14 cellular contexts compared by ENCODE assay signal in the genomic region with DNA sequence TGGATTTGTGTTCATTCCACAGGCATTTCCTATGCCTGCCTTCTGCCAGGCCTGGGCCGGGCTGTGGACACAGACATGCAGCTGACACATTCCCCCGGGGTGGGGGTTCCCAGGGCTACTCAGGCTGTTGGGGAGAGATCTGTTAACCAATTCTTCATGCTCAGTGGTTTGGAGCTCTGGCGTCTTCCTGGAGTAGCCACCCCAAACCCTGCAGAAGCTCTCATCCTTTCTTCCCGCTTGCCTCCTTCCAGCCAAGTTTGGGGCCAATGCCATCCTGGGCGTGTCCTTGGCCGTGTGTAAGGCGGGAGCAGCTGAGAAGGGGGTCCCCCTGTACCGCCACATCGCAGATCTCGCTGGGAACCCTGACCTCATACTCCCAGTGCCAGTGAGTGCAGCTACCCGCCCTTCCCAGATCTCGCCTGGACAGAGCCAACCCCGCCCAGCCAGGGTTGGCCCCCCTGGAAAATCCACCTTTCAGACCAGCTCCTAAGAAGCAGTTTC. TPM values are rescaled to one million over a fixed set of nuclear protein-coding genes. Genes with fewer than 3 reads are reported as not detected.
DNase-seq lines count a peak whose midpoint lies in the region; ATAC-seq and TF ChIP-seq lines count a peak whose summit lies in the region.
"Had no signal": no experiment of that assay in that cellular context is flagged by ENCODE, and none has a peak within 500 bp of the region (broad histone marks: within the 10 kb centered on the region; RNA-seq: fewer than 3 reads in every experiment).

No MANE protein-coding gene starts in this region.

- TF ChIP-seq CTCF in glutamatergic neuron (IDR thresholded peaks at IDR 0.05; ENCODE audit: partially characterized antibody, unreplicated experiment) = no peak

- H3K4me1 ChIP-seq in adipocyte (ENCODE audit: control insufficient read depth, insufficient read depth, low read length) = peaks cover 27% of the 10 kb centered on the region
- H3K4me1 ChIP-seq: colonic mucosa had no signal

- H3K27me3 ChIP-seq in H7 (ENCODE audit: control insufficient read depth, insufficient read depth, low read length) (no peaks in the 10 kb centered on the region), adipocyte (replicated peaks; ENCODE audit: control insufficient read depth, insufficient read depth, low read length) (no peaks in the 10 kb centered on the region)
- H3K27me3 ChIP-seq: colonic mucosa, heart right ventricle had no signal

- H3K36me3 ChIP-seq in H7 (replicated peaks; ENCODE audit: control insufficient read depth, insufficient read depth, low read length) (no peaks in the 10 kb centered on the region; the same call in 1 of the 2 replicates), adipocyte (ENCODE audit: control insufficient read depth, insufficient read depth, low read length, severe bottlenecking) (no peaks in the 10 kb centered on the region)
- H3K36me3 ChIP-seq: colonic mucosa had no signal

- ATAC-seq in HG02759 (IDR thresholded peaks at IDR 0.05; ENCODE audit: unreplicated experiment) = no peak
- ATAC-seq: heart right ventricle had no signal

- H3K27ac Mint-ChIP-seq in glutamatergic neuron (ENCODE audit: unreplicated experiment) = peak overlapping the region; percentile 4
- H3K27ac Mint-ChIP-seq: memory B cell had no signal

- H3K4me3 ChIP-seq in H7 (ENCODE audit: insufficient read depth, low read depth, low read length) = no peak overlapping the region
- H3K4me3 ChIP-seq in adipocyte (ENCODE audit: low read length) = no peak overlapping the region
- H3K4me3 ChIP-seq: colonic mucosa had no signal

- H3K9me3 Mint-ChIP-seq in glutamatergic neuron (ENCODE audit: unreplicated experiment) = peaks cover 14% of the 10 kb centered on the region
- H3K9me3 Mint-ChIP-seq: memory B cell had no signal

- H3K36me3 Mint-ChIP-seq in glutamatergic neuron (ENCODE audit: unreplicated experiment) = no peaks in the 10 kb centered on the region
- H3K36me3 Mint-ChIP-seq: memory B cell had no signal

- H3K4me3 Mint-ChIP-seq in glutamatergic neuron (ENCODE audit: unreplicated experiment) = peak overlapping the region; percentile 35
- H3K4me3 Mint-ChIP-seq: memory B cell had no signal

- H3K9ac ChIP-seq in adipocyte (ENCODE audit: low read length) = no peak overlapping the region

- DNase-seq in H7 (peak; percentile 36), adipocyte (ENCODE audit: low read depth) (peak; percentile 65), glutamatergic neuron (no peak), stromal cell of bone marrow (ENCODE audit: low read depth) (peak; percentile 78), NCI-H146 (lab: John Stamatoyannopoulos, UW) (no peak), KBM-7 (no peak)
- DNase-seq: activated CD4-positive, alpha-beta T cell treated with anti-CD3 and anti-CD28 coated beads, Interleukin-2, amount 50 U/mL, for 4 hours; activated effector memory CD4-positive, alpha-beta T cell treated with anti-CD3 and anti-CD28 coated beads, Interleukin-2, amount 50 U/mL, for 16 hours; colonic mucosa; heart right ventricle; NCI-H2029; T-helper 1 cell had no signal

- no peaks in the 10 kb centered on the region for H3K9me3 ChIP-seq in adipocyte (ENCODE audit: control insufficient read depth, low read length)
- H3K9me3 ChIP-seq: colonic mucosa, heart right ventricle had no signal

- peaks cover 19% of the 10 kb centered on the region for H3K4me1 Mint-ChIP-seq in glutamatergic neuron (ENCODE audit: low read depth, unreplicated experiment)

- in situ Hi-C loops in KBM-7 (cut with MboI; ENCODE audit: low pct_unique_long_range_greater_than_20kb, low sequenced_read_pairs) = no loop called here

- H3K27me3 Mint-ChIP-seq in glutamatergic neuron (ENCODE audit: unreplicated experiment) = peaks cover 7% of the 10 kb centered on the region
- H3K27me3 Mint-ChIP-seq: memory B cell had no signal

RNA-seq across cellular contexts. Expression of a gene that starts 2.6 kb away (rescaled TPM):
- total RNA-seq in H7 (2014; rRNA removed; shearing (Covaris generic)) = 24.2 and 25.7 TPM in 2 replicates
- total RNA-seq in glutamatergic neuron (ENCODE audit: unreplicated experiment) = 62.1 TPM

RNA-seq across cellular contexts. Expression of a gene that starts 5.2 kb away (rescaled TPM):
- 1,296 and 1,480 TPM in 2 replicates for total RNA-seq in H7 (2014; rRNA removed; shearing (Covaris generic))
- 356 TPM for total RNA-seq in glutamatergic neuron (ENCODE audit: unreplicated experiment)

RNA-seq across cellular contexts. Expression of a gene that starts 13.4 kb away (rescaled TPM):
- 67.0 and 87.6 TPM in 2 replicates for total RNA-seq in H7 (2014; rRNA removed; shearing (Covaris generic))
- total RNA-seq in glutamatergic neuron (ENCODE audit: unreplicated experiment) = 96.1 TPM

RNA-seq across cellular contexts. Expression of a gene that starts 13.7 kb away (rescaled TPM):
- 143 and 169 TPM in 2 replicates for total RNA-seq in H7 (2014; rRNA removed; shearing (Covaris generic))
- total RNA-seq in glutamatergic neuron (ENCODE audit: unreplicated experiment) = 72.2 TPM

RNA-seq across cellular contexts. Expression of a gene that starts 14.1 kb away (rescaled TPM):
- 103 and 105 TPM in 2 replicates for total RNA-seq in H7 (2014; rRNA removed; shearing (Covaris generic))
- total RNA-seq in glutamatergic neuron (ENCODE audit: unreplicated experiment) = 69.6 TPM

Comparison
In these comparisons a context has a peak if more than half of its experiments do, and no peak if none do; other contexts are left out.
1. DNase-seq: peak in H7 (single experiment), adipocyte (single experiment) and stromal cell of bone marrow (single experiment); none in glutamatergic neuron (single experiment), NCI-H146 (single experiment) and KBM-7 (single experiment).